ENCODE assay signal across 34 cellular contexts in genomic region chr4:93718233-93718632, GRCh38.
"Had no signal": no experiment of that assay in that cellular context is flagged by ENCODE, and none has a peak within 500 bp of the region (broad histone marks: within the 10 kb centered on the region; RNA-seq: fewer than 3 reads in every experiment).

No MANE protein-coding gene starts in this region.

- H3K4me3 ChIP-seq: MG63 had no signal

- H3K27me3 ChIP-seq: MG63 had no signal

- H3K36me3 ChIP-seq: MG63 had no signal

- H3K9me3 ChIP-seq: MG63 had no signal

- DNase-seq: Karpas-422, Kasumi-1, MG63, MM.1S, MV-4-11, NCI-H1048, NCI-H1092, NCI-H1092 treated with DMSO at 0.1 percent for 48 hours, NCI-H1105, NCI-H1105 treated with DMSO at 0.1 percent for 48 hours, NCI-H1417, NCI-H1417 treated with DMSO at 0.1 percent for 48 hours, NCI-H1436, NCI-H1436 treated with DMSO at 0.1 percent for 48 hours, NCI-H146, NCI-H1694, NCI-H1694 treated with DMSO at 0.1 percent for 48 hours, NCI-H187, NCI-H187 treated with DMSO at 0.1 percent for 48 hours, NCI-H1930, NCI-H2029, NCI-H2029 treated with DMSO at 0.1 percent for 48 hours, NCI-H2081, NCI-H2081 treated with DMSO at 0.1 percent for 48 hours, NCI-H2107, NCI-H2171, NCI-H2171 treated with DMSO at 0.1 percent for 48 hours, NCI-H2227 treated with DMSO at 0.1 percent for 48 hours, NCI-H226, NCI-H345, NCI-H446, NCI-H446 treated with DMSO at 0.1 percent for 48 hours, NCI-H510A, NCI-H510A treated with DMSO at 0.1 percent for 48 hours had no signal
